ENCODE assay signal across 16 cellular contexts in genomic region chr6:167768471-167769215, GRCh38. TPM values are rescaled to one million over a fixed set of nuclear protein-coding genes. Genes with fewer than 3 reads are reported as not detected.
DNase-seq lines count a peak whose midpoint lies in the region; ATAC-seq and TF ChIP-seq lines count a peak whose summit lies in the region.
"Had no signal": no experiment of that assay in that cellular context is flagged by ENCODE, and none has a peak within 500 bp of the region (broad histone marks: within the 10 kb centered on the region; RNA-seq: fewer than 3 reads in every experiment).

No MANE protein-coding gene starts in this region.

- H3K36me3 ChIP-seq in naive thymus-derived CD4-positive, alpha-beta T cell (ENCODE audit: control insufficient read depth in 2 of 3, insufficient read depth in 3 of 3, low read length in 3 of 3), result no peaks in the 10 kb centered on the region
- H3K36me3 ChIP-seq in upper lobe of right lung, result no peaks in the 10 kb centered on the region

- H3K4me3 ChIP-seq in naive thymus-derived CD4-positive, alpha-beta T cell (ENCODE audit: low read length), result no peak overlapping the region
- no peak overlapping the region for H3K4me3 ChIP-seq in upper lobe of right lung
- H3K4me3 ChIP-seq: GM23338 had no signal

- H3K4me1 Mint-ChIP-seq in naive thymus-derived CD4-positive, alpha-beta T cell, result no peaks in the 10 kb centered on the region
- H3K4me1 Mint-ChIP-seq in activated T-cell treated with anti-CD3 and anti-CD28 coated beads, Interleukin-2, amount 50 U/mL, for 4 hours (ENCODE audit: low read depth), result no peaks in the 10 kb centered on the region
- H3K4me1 Mint-ChIP-seq: CD4-positive, alpha-beta memory T cell; GM23338 had no signal

- no peak for TF ChIP-seq CTCF in upper lobe of right lung (IDR thresholded peaks at IDR 0.05)

- H3K27me3 Mint-ChIP-seq in naive thymus-derived CD4-positive, alpha-beta T cell, result peaks cover 6 to 17% (median 9%) of the 10 kb centered on the region in 5 donors
- no peaks in the 10 kb centered on the region for H3K27me3 Mint-ChIP-seq in activated T-cell treated with anti-CD3 and anti-CD28 coated beads, Interleukin-2, amount 50 U/mL, for 4 hours (ENCODE audit: low read depth)

- no peak overlapping the region for H3K27ac ChIP-seq in naive thymus-derived CD4-positive, alpha-beta T cell (ENCODE audit: low read depth, low read length)
- H3K27ac ChIP-seq in upper lobe of right lung, result no peak overlapping the region
- H3K27ac ChIP-seq: C4-2B had no signal

- POLR2A ChIA-PET in naive thymus-derived CD4-positive, alpha-beta T cell (lab: Charles Lee), result no interaction called here

- H3K9me3 Mint-ChIP-seq in naive thymus-derived CD4-positive, alpha-beta T cell, result peaks cover 0 to 3% (median 0%) of the 10 kb centered on the region in 11 donors
- no peaks in the 10 kb centered on the region for H3K9me3 Mint-ChIP-seq in activated T-cell treated with anti-CD3 and anti-CD28 coated beads, Interleukin-2, amount 50 U/mL, for 4 hours
- H3K9me3 Mint-ChIP-seq: CD4-positive, alpha-beta memory T cell; GM23338 had no signal

- no peaks in the 10 kb centered on the region for H3K36me3 Mint-ChIP-seq in naive thymus-derived CD4-positive, alpha-beta T cell
- no peaks in the 10 kb centered on the region for H3K36me3 Mint-ChIP-seq in activated T-cell treated with anti-CD3 and anti-CD28 coated beads, Interleukin-2, amount 50 U/mL, for 4 hours (ENCODE audit: insufficient read depth)
- H3K36me3 Mint-ChIP-seq: CD4-positive, alpha-beta memory T cell had no signal

- ATAC-seq in naive thymus-derived CD4-positive, alpha-beta T cell, result peak; percentile 14
- ATAC-seq in upper lobe of right lung (no peak), HG03196 (IDR thresholded peaks at IDR 0.05; ENCODE audit: unreplicated experiment) (no peak)
- ATAC-seq in activated T-cell treated with anti-CD3 and anti-CD28 coated beads, Interleukin-2, amount 50 U/mL, for 4 hours, result no peak
- ATAC-seq: GM23338 had no signal

- peak; percentile 43 for DNase-seq in islet precursor cell
- no peak for DNase-seq in naive thymus-derived CD4-positive, alpha-beta T cell
- peak; percentile 73 for DNase-seq in posterior vena cava (ENCODE audit: low spot score)
- peak; percentile 47 for DNase-seq in upper lobe of right lung
- no peak for DNase-seq in NCI-H526 treated with DMSO at 0.1 percent for 48 hours (lab: John Stamatoyannopoulos, UW)
- no peak for DNase-seq in activated T-cell treated with anti-CD3 and anti-CD28 coated beads, Interleukin-2, amount 50 U/mL, for 4 hours
- DNase-seq: AML-193; CD4-positive, alpha-beta memory T cell; DMS153; DMS79; GDM1; HCEC 1CT; HFFc6 had no signal

- H3K4me3 Mint-ChIP-seq in naive thymus-derived CD4-positive, alpha-beta T cell, result no peak overlapping the region
- H3K4me3 Mint-ChIP-seq in activated T-cell treated with anti-CD3 and anti-CD28 coated beads, Interleukin-2, amount 50 U/mL, for 4 hours, result no peak overlapping the region
- H3K4me3 Mint-ChIP-seq: CD4-positive, alpha-beta memory T cell; GM23338; HFFc6 had no signal

- H3K4me1 ChIP-seq in naive thymus-derived CD4-positive, alpha-beta T cell (ENCODE audit: control insufficient read depth in 2 of 2, insufficient read depth in 2 of 2, low read length in 2 of 2), result no peaks in the 10 kb centered on the region
- H3K4me1 ChIP-seq in upper lobe of right lung, result no peaks in the 10 kb centered on the region

- H3K9me3 ChIP-seq in naive thymus-derived CD4-positive, alpha-beta T cell (ENCODE audit: control insufficient read depth in 2 of 3, low read length in 3 of 3), result no peaks in the 10 kb centered on the region
- no peaks in the 10 kb centered on the region for H3K9me3 ChIP-seq in upper lobe of right lung

- CTCF ChIA-PET in naive thymus-derived CD4-positive, alpha-beta T cell (lab: Charles Lee), result no interaction called here

- intact Hi-C loops in naive thymus-derived CD4-positive, alpha-beta T cell (cut with micrococcal nuclease), result no loop called here
- intact Hi-C loops in posterior vena cava (cut with DNase I), result no loop called here
- intact Hi-C loops in upper lobe of right lung (cut with DNase I), result no loop called here

- no peaks in the 10 kb centered on the region for H3K27me3 ChIP-seq in naive thymus-derived CD4-positive, alpha-beta T cell (ENCODE audit: control insufficient read depth in 2 of 2, insufficient read depth in 2 of 2, low read length in 2 of 2)
- no peaks in the 10 kb centered on the region for H3K27me3 ChIP-seq in upper lobe of right lung

- H3K27ac Mint-ChIP-seq in naive thymus-derived CD4-positive, alpha-beta T cell, result no peak overlapping the region
- H3K27ac Mint-ChIP-seq: CD4-positive, alpha-beta memory T cell; GM23338; HFFc6 had no signal

RNA-seq across cellular contexts. Expression of gene AFDN, which starts 58.1 kb away (rescaled TPM):
- total RNA-seq in naive thymus-derived CD4-positive, alpha-beta T cell, result 10 to 100 TPM in 2 of 5 experiments, 1 to 10 TPM in 3; 3.2 to 55.1 (median 4.2) TPM
- under 1 TPM; 0.08 to 0.24 TPM for polyA plus RNA-seq in naive thymus-derived CD4-positive, alpha-beta T cell
- total RNA-seq in posterior vena cava, result 10 to 100 TPM; 49.3 to 68.6 TPM
- total RNA-seq in upper lobe of right lung, result 179 TPM
- total RNA-seq in activated T-cell treated with anti-CD3 and anti-CD28 coated beads, Interleukin-2, amount 50 U/mL, for 4 hours, result 10 to 100 TPM; 12.8 to 29.1 (median 17.9) TPM

Comparison
In these comparisons a context has a peak if more than half of its experiments do, and no peak if none do; other contexts are left out.
1. DNase-seq: peak in islet precursor cell (single experiment), posterior vena cava (single experiment) and upper lobe of right lung (single experiment); none in naive thymus-derived CD4-positive, alpha-beta T cell (0 of 9), NCI-H526 treated with DMSO at 0.1 percent for 48 hours (single experiment) and activated T-cell treated with anti-CD3 and anti-CD28 coated beads, Interleukin-2, amount 50 U/mL, for 4 hours (single experiment).